In the genomic region with DNA sequence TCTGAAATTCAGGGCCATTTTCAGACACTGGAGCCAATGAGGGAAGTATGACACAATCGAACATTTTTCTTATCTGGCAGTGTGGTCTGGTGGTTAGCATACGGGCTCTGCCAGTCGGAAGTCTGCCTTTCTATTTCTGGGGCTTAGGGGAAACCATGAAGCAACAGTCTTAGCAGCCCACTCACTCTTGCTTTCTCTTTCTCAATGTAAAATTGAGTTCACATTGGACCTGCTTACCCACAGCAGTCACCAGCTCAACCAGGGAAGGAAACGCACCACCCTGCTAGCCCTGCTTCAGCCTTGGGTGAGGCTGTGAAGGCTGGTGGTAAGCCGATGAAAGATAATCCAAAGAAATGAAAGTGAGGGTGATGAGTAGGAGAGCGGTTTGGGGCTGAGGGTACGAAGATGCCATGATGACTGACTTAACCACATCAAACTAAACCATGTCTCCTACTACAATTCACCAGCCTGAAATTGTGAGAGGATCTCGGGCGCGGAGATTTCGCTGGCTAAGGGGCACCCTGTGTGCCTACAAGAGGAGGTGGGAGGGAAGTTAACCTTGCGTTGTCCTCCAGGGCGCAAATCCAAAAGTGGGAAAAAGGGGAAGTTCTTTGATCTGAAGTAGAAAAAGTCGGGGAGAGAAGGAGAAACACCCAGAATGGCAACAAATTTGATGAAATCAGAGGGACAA, we compare ENCODE assay signal across 8 cellular contexts. TPM values are rescaled to one million over a fixed set of nuclear protein-coding genes. Genes with fewer than 3 reads are reported as not detected.
DNase-seq lines count a peak whose midpoint lies in the region; ATAC-seq and TF ChIP-seq lines count a peak whose summit lies in the region.

No MANE protein-coding gene starts in this region.

- no peaks in the 10 kb centered on the region for H3K36me3 Mint-ChIP-seq in H9 (ENCODE audit: insufficient read depth in 1 of 3, low read depth in 3 of 3)

- H3K36me3 ChIP-seq in DOHH2 (ENCODE audit: control insufficient read depth, low read length) (no peaks in the 10 kb centered on the region), MM.1S (replicated peaks; ENCODE audit: insufficient read depth, low read length) (no peaks in the 10 kb centered on the region), lung (ENCODE audit: control insufficient read depth in 2 of 2, insufficient read depth in 2 of 2, low read length in 2 of 2) (no peaks in the 10 kb centered on the region)

- no peak overlapping the region for H3K4ac ChIP-seq in H9 (ENCODE audit: low read depth, low read length)

- no peaks in the 10 kb centered on the region for H3K9me3 ChIP-seq in DOHH2 (ENCODE audit: control insufficient read depth, insufficient read depth, low read length)
- H3K9me3 ChIP-seq in MM.1S (replicated peaks; ENCODE audit: insufficient read depth, low read length), result no peaks in the 10 kb centered on the region
- no peaks in the 10 kb centered on the region for H3K9me3 ChIP-seq in lung (ENCODE audit: control insufficient read depth in 2 of 2, insufficient read depth in 1 of 2, low read length in 1 of 2)
- no peaks in the 10 kb centered on the region for H3K9me3 ChIP-seq in H9 (ENCODE audit: control insufficient read depth, low read depth, low read length)

- WGBS in lung, 2 donors, result 21 to 50% methylated on average over 14 of the region's 14 CpGs
- WGBS in H9 (ENCODE audit: extremely low coverage, insufficient read length, low lambda C conversion rate), result no CpG with 5 or more reads among the region's 14 CpGs

- H3K4me1 ChIP-seq in DOHH2 (ENCODE audit: control insufficient read depth, low read length) (peaks cover 87% of the 10 kb centered on the region), MM.1S (ENCODE audit: low read length) (peaks cover 14% of the 10 kb centered on the region), lung (ENCODE audit: control insufficient read depth in 2 of 2, insufficient read depth in 2 of 2, low read length in 2 of 2) (peaks cover under 1 to 4% of the 10 kb centered on the region in 2 donors), H9 (ENCODE audit: insufficient read depth, low read length) (no peaks in the 10 kb centered on the region)

- no peak overlapping the region for H3K27ac Mint-ChIP-seq in H9

- peak overlapping the region; percentile 69 for H3K4me2 ChIP-seq in DOHH2 (ENCODE audit: low read length)
- peak overlapping the region; percentile 76 for H3K4me2 ChIP-seq in MM.1S (ENCODE audit: low read depth, low read length)
- H3K4me2 ChIP-seq in H9 (ENCODE audit: insufficient read depth, insufficient read length, low read length), result no peak overlapping the region

- no peaks in the 10 kb centered on the region for H3K9me2 ChIP-seq in DOHH2 (replicated peaks; ENCODE audit: control insufficient read depth, low read length)
- no peaks in the 10 kb centered on the region for H3K9me2 ChIP-seq in MM.1S (replicated peaks; ENCODE audit: insufficient read depth, low read length)

- H2AFZ ChIP-seq in MM.1S (ENCODE audit: low read length), result no peak overlapping the region
- no peak overlapping the region for H2AFZ ChIP-seq in H9 (ENCODE audit: low read length)

- no peaks in the 10 kb centered on the region for H3K9me3 Mint-ChIP-seq in H9

- H3K4me3 Mint-ChIP-seq in H9, result no peak overlapping the region

- H2AK5ac ChIP-seq in H9 (ENCODE audit: insufficient read length, low read length), result no peak overlapping the region

- peaks cover 19 to 21% of the 10 kb centered on the region in 2 experiments for H3K4me1 Mint-ChIP-seq in H9

- no peak overlapping the region for H3T11ph ChIP-seq in H9 (ENCODE audit: low read length)

- H4K5ac ChIP-seq in H9 (ENCODE audit: insufficient read length, low read depth, low read length), result no peak overlapping the region

- no peak overlapping the region for H3K23ac ChIP-seq in H9 (ENCODE audit: insufficient read length, low read depth, low read length)

- no peak overlapping the region for H2BK5ac ChIP-seq in H9 (ENCODE audit: insufficient read length, low read length)

- no peak overlapping the region for H4K8ac ChIP-seq in H9 (replicated peaks; ENCODE audit: insufficient read length, low read depth, low read length)

- no peak for TF ChIP-seq CTCF in DOHH2 (IDR thresholded peaks at IDR 0.05; ENCODE audit: low read depth, low read length, poor library complexity, severe bottlenecking)
- no peak for TF ChIP-seq CTCF in MM.1S (IDR thresholded peaks at IDR 0.05; ENCODE audit: low read length)
- TF ChIP-seq CTCF in lung (IDR thresholded peaks at IDR 0.05; ENCODE audit: control extremely low read depth, extremely low read depth), result no peak
- no peak for TF ChIP-seq CTCF in H9 (conservative IDR thresholded peaks at IDR 0.05)

- H3K27me3 Mint-ChIP-seq in H9 (ENCODE audit: low read depth), result peaks cover 2% of the 10 kb centered on the region; the same call in 1 of the 2 replicates

- H3K56ac ChIP-seq in H9 (ENCODE audit: insufficient read length, low read depth, low read length), result no peak overlapping the region

- DNase-seq in MM.1S (peak; percentile 76), activated T-cell treated with anti-CD3 and anti-CD28 coated beads for 1 hour (ENCODE audit: low read depth) (peak; percentile 23), lung (ENCODE audit: low spot score) (no peak), substantia nigra (lab: John Stamatoyannopoulos, UW) (peak in 8 of 49 donors; percentile 8 to 30 (median 16)), H9 (no peak), DMS 273 treated with DMSO at 0.1 percent for 48 hours (lab: John Stamatoyannopoulos, UW) (no peak)

- H3K23me2 ChIP-seq in H9 (ENCODE audit: insufficient read length, low read depth, low read length, poor library complexity, severe bottlenecking), result no peaks in the 10 kb centered on the region

- H3K27ac ChIP-seq in DOHH2 (ENCODE audit: low read depth, low read length) (peak overlapping the region; percentile 70), MM.1S (ENCODE audit: low read length) (no peak overlapping the region), lung (ENCODE audit: low read depth in 1 of 2, low read length in 1 of 2) (peak overlapping the region in 1 of 2 donors; percentile 69), substantia nigra (ENCODE audit: low read depth, low read length, poor library complexity, severe bottlenecking) (peak overlapping the region; percentile 44), H9 (ENCODE audit: insufficient read length, low read depth, low read length) (no peak overlapping the region)

- H3K9ac ChIP-seq in MM.1S (ENCODE audit: low read length), result no peak overlapping the region
- H3K9ac ChIP-seq in H9 (ENCODE audit: extremely low read depth, insufficient read length, low read length), result no peak overlapping the region

- no peak overlapping the region for H2BK20ac ChIP-seq in H9 (ENCODE audit: low read depth, low read length, poor library complexity, severe bottlenecking)

- no peak overlapping the region for H2BK12ac ChIP-seq in H9 (ENCODE audit: insufficient read length, low read depth, low read length)

- no peaks in the 10 kb centered on the region for H4K20me1 ChIP-seq in DOHH2 (ENCODE audit: control insufficient read depth, insufficient read depth, low read depth, low read length)
- no peaks in the 10 kb centered on the region for H4K20me1 ChIP-seq in MM.1S (ENCODE audit: insufficient read depth, low read length)
- no peaks in the 10 kb centered on the region for H4K20me1 ChIP-seq in H9 (ENCODE audit: control insufficient read depth, insufficient read depth, insufficient read length)

- no peaks in the 10 kb centered on the region for H3K79me2 ChIP-seq in DOHH2 (ENCODE audit: control insufficient read depth, low read length)
- H3K79me2 ChIP-seq in MM.1S (ENCODE audit: low read length), result no peaks in the 10 kb centered on the region
- no peaks in the 10 kb centered on the region for H3K79me2 ChIP-seq in H9 (ENCODE audit: insufficient read depth, low read length)

- no peak overlapping the region for H4K91ac ChIP-seq in H9 (ENCODE audit: insufficient read length, low read depth, low read length)

- H3K79me1 ChIP-seq in H9 (ENCODE audit: insufficient read depth, low read depth, low read length, poor library complexity, severe bottlenecking), result no peaks in the 10 kb centered on the region

- ATAC-seq in GM21447 (IDR thresholded peaks at IDR 0.05; ENCODE audit: unreplicated experiment) (peak; percentile 87), lung (ENCODE audit: insufficient read depth, low FRiP score) (peak; percentile 28)

- H3K27me3 ChIP-seq in DOHH2 (ENCODE audit: control insufficient read depth, low read length), result no peaks in the 10 kb centered on the region
- H3K27me3 ChIP-seq in MM.1S (replicated peaks; ENCODE audit: insufficient read depth, low read length), result peaks cover 83% of the 10 kb centered on the region
- no peaks in the 10 kb centered on the region for H3K27me3 ChIP-seq in lung (ENCODE audit: control insufficient read depth, insufficient read depth)
- no peaks in the 10 kb centered on the region for H3K27me3 ChIP-seq in H9 (ENCODE audit: insufficient read depth, low read length)

- no peak overlapping the region for H2BK120ac ChIP-seq in H9 (ENCODE audit: low read depth, low read length, poor library complexity, severe bottlenecking)

- H3F3A ChIP-seq in DOHH2 (ENCODE audit: control insufficient read depth, insufficient read depth), result peaks cover 15% of the 10 kb centered on the region
- peaks cover 14% of the 10 kb centered on the region for H3F3A ChIP-seq in MM.1S (ENCODE audit: insufficient read depth, low read length)

- no peak overlapping the region for H3K18ac ChIP-seq in H9 (ENCODE audit: insufficient read length, low read depth, low read length)

- no peak overlapping the region for H2BK15ac ChIP-seq in H9 (ENCODE audit: low read depth, low read length)

- H3K14ac ChIP-seq in H9 (ENCODE audit: insufficient read depth, low read length), result no peak overlapping the region

- H3K4me3 ChIP-seq in DOHH2 (ENCODE audit: low read length), result peak overlapping the region; percentile 64
- H3K4me3 ChIP-seq in MM.1S (ENCODE audit: low read length), result peak overlapping the region; percentile 46
- H3K4me3 ChIP-seq in lung, result no peak overlapping the region

RNA-seq across cellular contexts. Expression of a gene that starts 2.0 kb away (rescaled TPM):
- 10 to 100 TPM; 26.6 to 35.1 TPM for total RNA-seq in lung
- 10 to 100 TPM; 29.8 to 41.3 TPM for polyA plus RNA-seq in lung
- 0.33 and 0.48 TPM in 2 replicates for total RNA-seq in H9 (2021)

Comparison
In these comparisons a context has a peak if more than half of its experiments do, and no peak if none do; other contexts are left out.
1. H3K27ac ChIP-seq: peak in DOHH2 (single experiment) and substantia nigra (single experiment); none in MM.1S (single experiment) and H9 (single experiment).
2. DNase-seq: peak in MM.1S (single experiment) and activated T-cell treated with anti-CD3 and anti-CD28 coated beads for 1 hour (single experiment); none in lung (single experiment), H9 (single experiment) and DMS 273 treated with DMSO at 0.1 percent for 48 hours (single experiment).
3. RNA of a gene that starts 2.0 kb away (total RNA-seq): 26.6 to 35.1 TPM in lung; 0.33 to 0.48 TPM in H9; every median in the first group is over 10 times any median in the second.